ENCODE assay signal across 1 cellular context in genomic region chr16:19886061-19886792, GRCh38.
TF ChIP-seq lines count a peak whose summit lies in the region.

No MANE protein-coding gene starts in this region.

TF ChIP-seq in K562, 482 proteins besides CTCF, POLR2A, EP300 and RAD21 (continued from another document and continues in another):
- TF ChIP-seq PRDM10 (IDR thresholded peaks at IDR 0.05; ENCODE audit: partially characterized antibody) (no peak), TCF7 (IDR thresholded peaks at IDR 0.05; ENCODE audit: borderline replicate concordance) (no peak), STAT5A (IDR thresholded peaks at IDR 0.05; ENCODE audit: borderline replicate concordance, low read length) (no peak), E2F8 (IDR thresholded peaks at IDR 0.05; ENCODE audit: low read depth, partially characterized antibody) (peak; percentile 76), KDM4B (IDR thresholded peaks at IDR 0.05; ENCODE audit: borderline replicate concordance in 2 of 2, low read depth in 1 of 2) (0 out of 4 replicates have a peak, but pooled peaks of 1 of the 2 experiments have one; percentile 29), L3MBTL2 (IDR thresholded peaks at IDR 0.05) (peak; percentile 85), TBL1XR1 (IDR thresholded peaks at IDR 0.05; ENCODE audit: low read length in 2 of 2) (no peak), ZHX1 (conservative IDR thresholded peaks at IDR 0.05; ENCODE audit: low read length) (no peak), CTBP1 (IDR thresholded peaks at IDR 0.05; ENCODE audit: borderline replicate concordance) (no peak), TRIM25 (IDR thresholded peaks at IDR 0.05; ENCODE audit: borderline replicate concordance) (no peak), MEF2A (IDR thresholded peaks at IDR 0.05; ENCODE audit: control insufficient read depth, low read depth, low read length) (no peak), KLF6 (CRISPR knock-in tag; IDR thresholded peaks at IDR 0.05; ENCODE audit: borderline replicate concordance) (no peak), SMARCC2 (IDR thresholded peaks at IDR 0.05; ENCODE audit: low read depth) (no peak), CBX3 (IDR thresholded peaks at IDR 0.05; ENCODE audit: borderline replicate concordance in 1 of 2, low read length in 2 of 2) (peak in 1 of 2 experiments; percentile 71; a peak in 1 of 3 replicates), HIVEP1 (CRISPR knock-in tag; IDR thresholded peaks at IDR 0.05) (no peak), BRF1 (IDR thresholded peaks at IDR 0.05; ENCODE audit: borderline replicate concordance, extremely low read depth, insufficient read length) (no peak), ZNF140 (CRISPR knock-in tag; IDR thresholded peaks at IDR 0.05) (no peak), ZSCAN29 (IDR thresholded peaks at IDR 0.05) (no peak), JUNB (CRISPR knock-in tag; conservative IDR thresholded peaks at IDR 0.05) (no peak), DLX4 (CRISPR knock-in tag; IDR thresholded peaks at IDR 0.05) (no peak), FOXK2 (conservative IDR thresholded peaks at IDR 0.05 in 1 of 2, IDR thresholded peaks at IDR 0.05 in 1 of 2; ENCODE audit: low read depth in 2 of 2) (peak in 1 of 2 experiments; percentile 46; a peak in 1 of 4 replicates), YY1 (IDR thresholded peaks at IDR 0.05; ENCODE audit: borderline replicate concordance in 1 of 3, control insufficient read depth in 1 of 3, extremely low read depth in 1 of 3, insufficient read depth in 3 of 3, insufficient read length in 1 of 3, insufficient replicate concordance in 2 of 3, low read depth in 1 of 3, low read length in 2 of 3) (peak in 2 of 3 experiments; percentile 56 to 72), RREB1 (CRISPR knock-in tag; IDR thresholded peaks at IDR 0.05) (no peak), ZNF398 (CRISPR knock-in tag; IDR thresholded peaks at IDR 0.05) (no peak), ESRRA (IDR thresholded peaks at IDR 0.05; ENCODE audit: borderline replicate concordance, low read depth) (peak; percentile 58; the same call in 1 of the 2 replicates), U2AF1 (optimal IDR thresholded peaks at IDR 0.05; ENCODE audit: low read depth, low read length) (no peak), ZNF408 (CRISPR knock-in tag; IDR thresholded peaks at IDR 0.05; ENCODE audit: low read depth) (no peak), CBX8 (IDR thresholded peaks at IDR 0.05; ENCODE audit: borderline replicate concordance, extremely low read depth, low read depth, low read length, poor library complexity, severe bottlenecking) (no peak), CREM (IDR thresholded peaks at IDR 0.05; ENCODE audit: low read depth) (peak; percentile 45; the same call in 1 of the 2 replicates), ZBTB5 (IDR thresholded peaks at IDR 0.05) (no peak), FOXJ3 (CRISPR knock-in tag; IDR thresholded peaks at IDR 0.05) (no peak), RBM22 (IDR thresholded peaks at IDR 0.05; ENCODE audit: low read depth, low read length, poor library complexity, severe bottlenecking) (no peak), SMARCB1 (IDR thresholded peaks at IDR 0.05; ENCODE audit: insufficient read length, low read depth) (no peak)
